Comparison of ENCODE assay signal across 19 cellular contexts in the genomic region with DNA sequence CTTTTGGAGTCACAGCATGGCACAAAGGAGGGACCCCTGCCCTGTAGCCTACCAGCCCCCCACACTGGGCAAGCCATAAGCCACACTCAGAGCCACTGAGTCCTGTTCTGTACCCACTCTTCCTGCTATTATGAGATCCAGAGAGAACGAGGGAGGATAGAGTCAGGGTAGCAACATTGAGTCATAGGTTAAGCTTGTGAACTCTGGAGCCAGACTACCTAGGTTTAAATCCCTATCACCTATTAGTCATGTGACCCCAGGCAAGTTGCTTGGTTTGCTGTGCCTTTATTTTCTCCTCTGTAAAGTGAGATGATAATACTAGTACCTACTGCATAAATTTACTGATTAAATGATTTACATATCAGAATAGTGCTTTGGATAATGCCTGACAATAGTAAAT. TPM values are rescaled to one million over a fixed set of nuclear protein-coding genes. Genes with fewer than 3 reads are reported as not detected.
DNase-seq lines count a peak whose midpoint lies in the region; ATAC-seq and TF ChIP-seq lines count a peak whose summit lies in the region.
"Had no signal": no experiment of that assay in that cellular context is flagged by ENCODE, and none has a peak within 500 bp of the region (broad histone marks: within the 10 kb centered on the region; RNA-seq: fewer than 3 reads in every experiment).

No MANE protein-coding gene starts in this region.

- CTCF ChIA-PET in Caco-2 (lab: Charles Lee) = interaction anchor here (0.5 to 3.5 kb wide), 4 partner anchors 14 to 188 kb away, joined by 3 to 17 read pairs (median 12); a partner anchor contains a TSS

- POLR2A ChIA-PET in Caco-2 (lab: Charles Lee) = interaction anchor here (1.5 kb wide), 1 partner anchor 14 kb away, joined by 8 read pairs; a partner anchor contains a TSS

- H4K20me1 ChIP-seq in MM.1S (ENCODE audit: insufficient read depth, low read length) = no peaks in the 10 kb centered on the region

- BruUV-seq in Caco-2 (replicated peaks; lab: Mats Ljungman, UMichigan) = no TSS peak

- H3K36me3 ChIP-seq in Caco-2 (ENCODE audit: control insufficient read depth, insufficient read depth, low read length) = no peaks in the 10 kb centered on the region
- no peaks in the 10 kb centered on the region for H3K36me3 ChIP-seq in MM.1S (replicated peaks; ENCODE audit: insufficient read depth, low read length)
- H3K36me3 ChIP-seq: MG63 had no signal

- no peaks in the 10 kb centered on the region for H3K36me3 Mint-ChIP-seq in Caco-2 (ENCODE audit: insufficient read depth, unreplicated experiment)
- H3K36me3 Mint-ChIP-seq: CD4-positive, alpha-beta memory T cell; T-cell had no signal

- ATAC-seq in HG03439 (IDR thresholded peaks at IDR 0.05; ENCODE audit: unreplicated experiment) = no peak
- ATAC-seq: T-cell had no signal

- H2AFZ ChIP-seq in MM.1S (ENCODE audit: low read length) = no peak overlapping the region

- H3K9me3 Mint-ChIP-seq in Caco-2 (ENCODE audit: unreplicated experiment) = peaks cover 8% of the 10 kb centered on the region
- H3K9me3 Mint-ChIP-seq: T-cell had no signal

- H3K4me3 ChIP-seq in Caco-2 (ENCODE audit: low read depth, low read length) (no peak overlapping the region), MM.1S (ENCODE audit: low read length) (no peak overlapping the region)
- H3K4me3 ChIP-seq: MG63 had no signal

- no peaks in the 10 kb centered on the region for H3K27me3 ChIP-seq in Caco-2 (replicated peaks; ENCODE audit: control insufficient read depth, insufficient read depth, low read length)
- no peaks in the 10 kb centered on the region for H3K27me3 ChIP-seq in MM.1S (replicated peaks; ENCODE audit: insufficient read depth, low read length)
- H3K27me3 ChIP-seq: MG63 had no signal

- H3K9me2 ChIP-seq in MM.1S (replicated peaks; ENCODE audit: insufficient read depth, low read length) = no peaks in the 10 kb centered on the region
- H3K9me2 ChIP-seq: SK-N-SH had no signal

- H3K9me3 ChIP-seq in Caco-2 (peaks cover 11% of the 10 kb centered on the region; the same call in 1 of the 2 replicates), MM.1S (replicated peaks; ENCODE audit: insufficient read depth, low read length) (no peaks in the 10 kb centered on the region)
- H3K9me3 ChIP-seq: MG63, SK-N-SH had no signal

- H3K27ac ChIP-seq in MM.1S (ENCODE audit: low read length) = no peak overlapping the region
- H3K27ac ChIP-seq: KMS-11 had no signal

- no peak overlapping the region for H3K9ac ChIP-seq in MM.1S (ENCODE audit: low read length)
- H3K9ac ChIP-seq: KMS-11, SK-N-SH had no signal

- H3K4me1 ChIP-seq in Caco-2 = peaks cover 16% of the 10 kb centered on the region
- no peaks in the 10 kb centered on the region for H3K4me1 ChIP-seq in MM.1S (ENCODE audit: low read length)

- H3K4me1 Mint-ChIP-seq in Caco-2 (ENCODE audit: low read depth, unreplicated experiment) = peaks cover 22% of the 10 kb centered on the region

- H3K4me2 ChIP-seq in MM.1S (ENCODE audit: low read depth, low read length) = no peak overlapping the region
- H3K4me2 ChIP-seq: KMS-11, SK-N-SH had no signal

- intact Hi-C loops in Caco-2 (cut with micrococcal nuclease; ENCODE audit: unreplicated experiment) = loop anchor here (1.0 kb wide), 1 partner anchor 15 kb away; a partner anchor contains a TSS

- H3K27me3 Mint-ChIP-seq in Caco-2 (ENCODE audit: insufficient read depth, unreplicated experiment) = no peaks in the 10 kb centered on the region
- H3K27me3 Mint-ChIP-seq: CD4-positive, alpha-beta memory T cell; T-cell had no signal

- H3K79me2 ChIP-seq in MM.1S (ENCODE audit: low read length) = no peaks in the 10 kb centered on the region

- peak overlapping the region; percentile 1 for H3K27ac Mint-ChIP-seq in Caco-2 (ENCODE audit: unreplicated experiment)
- H3K27ac Mint-ChIP-seq: CD4-positive, alpha-beta memory T cell; T-cell had no signal

- DNase-seq in Caco-2 (peak; percentile 41 to 43), HPDE6-E6E7 (ENCODE audit: extremely low spot score) (peak; percentile 88), amniotic epithelial cell (ENCODE audit: low read depth) (peak; percentile 9), kidney glomerular epithelial cell (lab: John Stamatoyannopoulos, UW) (peak; percentile 3), NCI-H526 treated with DMSO at 0.1 percent for 48 hours (lab: John Stamatoyannopoulos, UW) (no peak), MM.1S (no peak)
- no peak for DNase-seq in activated naive CD4-positive, alpha-beta T cell treated with Interleukin-2 at 50 U/mL for 16 hours
- DNase-seq: Calu3; CD4-positive, alpha-beta memory T cell; MG63; NCI-H1092; NCI-H1436 treated with DMSO at 0.1 percent for 48 hours; NCI-H2029; NCI-H446 treated with DMSO at 0.1 percent for 48 hours; SHP77 treated with DMSO at 0.1 percent for 48 hours; SK-N-SH; T-cell had no signal

- H3F3A ChIP-seq in MM.1S (ENCODE audit: insufficient read depth, low read length) = no peaks in the 10 kb centered on the region

- H3K4me3 Mint-ChIP-seq in Caco-2 (ENCODE audit: unreplicated experiment) = no peak overlapping the region
- H3K4me3 Mint-ChIP-seq: CD4-positive, alpha-beta memory T cell; T-cell had no signal

- no peak for TF ChIP-seq CTCF in Caco-2 (IDR thresholded peaks at IDR 0.05; ENCODE audit: insufficient read depth in 1 of 2, low read depth in 1 of 2, low read length in 1 of 2, severe bottlenecking in 1 of 2, unreplicated experiment in 1 of 2)
- TF ChIP-seq CTCF in MM.1S (IDR thresholded peaks at IDR 0.05; ENCODE audit: low read length) = no peak

RNA-seq across cellular contexts. Expression of a gene that starts 0.5 kb away (rescaled TPM):
- 7.9 and 9.1 TPM in 2 replicates for total RNA-seq in Caco-2 (2022)

RNA-seq across cellular contexts. Expression of a gene that starts 14.6 kb away (rescaled TPM):
- 125 and 129 TPM in 2 replicates for total RNA-seq in Caco-2 (2022)

Comparison
In these comparisons a context has a peak if more than half of its experiments do, and no peak if none do; other contexts are left out.
1. DNase-seq: peak in Caco-2 (2 of 2), HPDE6-E6E7 (single experiment), amniotic epithelial cell (single experiment) and kidney glomerular epithelial cell (single experiment); none in activated naive CD4-positive, alpha-beta T cell treated with Interleukin-2 at 50 U/mL for 16 hours (single experiment), NCI-H526 treated with DMSO at 0.1 percent for 48 hours (single experiment) and MM.1S (single experiment).